20 cellular contexts compared by ENCODE assay signal in the genomic region with DNA sequence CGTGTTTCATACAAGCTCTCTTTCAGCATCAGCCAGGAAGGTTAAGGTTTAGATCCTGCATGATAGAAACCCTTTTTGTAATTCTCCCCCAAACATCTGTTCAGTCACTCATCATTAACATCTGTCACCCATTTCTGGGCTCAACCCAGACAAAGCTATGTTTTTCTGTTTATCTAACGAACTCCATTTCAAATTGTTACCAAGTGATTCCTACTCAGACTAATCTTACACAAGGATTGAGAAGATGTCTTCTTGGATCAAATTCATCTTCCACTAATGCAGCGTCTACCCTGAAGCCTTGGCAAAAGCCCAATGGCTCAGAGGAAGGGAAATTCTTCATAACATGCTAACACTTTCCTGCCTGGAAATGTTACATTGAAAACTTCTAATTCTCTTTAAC. TPM values are rescaled to one million over a fixed set of nuclear protein-coding genes. Genes with fewer than 3 reads are reported as not detected.
DNase-seq lines count a peak whose midpoint lies in the region; ATAC-seq and TF ChIP-seq lines count a peak whose summit lies in the region.
"Had no signal": no experiment of that assay in that cellular context is flagged by ENCODE, and none has a peak within 500 bp of the region (broad histone marks: within the 10 kb centered on the region; RNA-seq: fewer than 3 reads in every experiment).

No MANE protein-coding gene starts in this region.

- no peak overlapping the region for H3K27ac ChIP-seq in osteoblast (ENCODE audit: low read depth, low read length)
- H3K27ac ChIP-seq: HL-60, vagina had no signal

- H4K20me1 ChIP-seq in osteoblast (ENCODE audit: insufficient read depth, low read length) = no peaks in the 10 kb centered on the region

- no peaks in the 10 kb centered on the region for H3K27me3 ChIP-seq in osteoblast (ENCODE audit: insufficient read depth, low read length)
- H3K27me3 ChIP-seq: BE2C, vagina had no signal

- H3K36me3 Mint-ChIP-seq in natural killer cell treated with Interleukin-12 subunit alpha and Interleukin-12 subunit beta and Interleukin-15 and Interleukin-18, amount 100 ng/mL, for 72 hours = no peaks in the 10 kb centered on the region
- H3K36me3 Mint-ChIP-seq: memory B cell, WTC11 had no signal

- DNase-seq in DMS 273 (lab: John Stamatoyannopoulos, UW; ENCODE audit: unreplicated experiment) (peak; percentile 55), RPMI7951 (ENCODE audit: low read depth) (peak; percentile 57), epidermal melanocyte (ENCODE audit: insufficient read length, low spot score) (peak; percentile 23), osteoblast (ENCODE audit: insufficient read length, low spot score, missing footprints) (no peak), NCI-H2107 (lab: John Stamatoyannopoulos, UW) (no peak), GM19240 (ENCODE audit: insufficient read length, low spot score) (no peak)
- DNase-seq in natural killer cell treated with Interleukin-12 subunit alpha and Interleukin-12 subunit beta and Interleukin-15 and Interleukin-18, amount 100 ng/mL, for 72 hours (ENCODE audit: low spot score) = no peak
- DNase-seq: BE2C, GF-D8, kidney, NCI-H2081 treated with DMSO at 0.1 percent for 48 hours, NCI-H526 treated with DMSO at 0.1 percent for 48 hours, OCI-M1, retina, SIG-M5 had no signal

- H2AFZ ChIP-seq in osteoblast (ENCODE audit: low read length) = peak overlapping the region; percentile 54

- no peak overlapping the region for H3K4me2 ChIP-seq in osteoblast (ENCODE audit: insufficient read depth, low read length)

- no peak for ATAC-seq in HG03045 (IDR thresholded peaks at IDR 0.05; ENCODE audit: unreplicated experiment)
- no peak for ATAC-seq in natural killer cell treated with Interleukin-12 subunit alpha and Interleukin-12 subunit beta and Interleukin-15 and Interleukin-18, amount 100 ng/mL, for 72 hours
- ATAC-seq: WTC11 had no signal

- H3K4me1 Mint-ChIP-seq in natural killer cell treated with Interleukin-12 subunit alpha and Interleukin-12 subunit beta and Interleukin-15 and Interleukin-18, amount 100 ng/mL, for 72 hours (ENCODE audit: low read depth in 2 of 2) = no peaks in the 10 kb centered on the region
- H3K4me1 Mint-ChIP-seq: memory B cell, WTC11 had no signal

- H3K36me3 ChIP-seq in osteoblast (ENCODE audit: insufficient read depth, low read length) = no peaks in the 10 kb centered on the region
- H3K36me3 ChIP-seq: BE2C, vagina had no signal

- H3K4me3 ChIP-seq in osteoblast (ENCODE audit: insufficient read depth, low read length) = no peak overlapping the region
- H3K4me3 ChIP-seq: vagina had no signal

- TF ChIP-seq CTCF in osteoblast (IDR thresholded peaks at IDR 0.05; ENCODE audit: extremely low read depth, low read depth, low read length) = no peak

- no peak overlapping the region for H3K4me3 Mint-ChIP-seq in natural killer cell treated with Interleukin-12 subunit alpha and Interleukin-12 subunit beta and Interleukin-15 and Interleukin-18, amount 100 ng/mL, for 72 hours
- H3K4me3 Mint-ChIP-seq: memory B cell, WTC11 had no signal

- no peaks in the 10 kb centered on the region for H3K9me3 ChIP-seq in osteoblast (ENCODE audit: low read depth, low read length)
- H3K9me3 ChIP-seq: BE2C, vagina had no signal

- no peak overlapping the region for H3K27ac Mint-ChIP-seq in natural killer cell treated with Interleukin-12 subunit alpha and Interleukin-12 subunit beta and Interleukin-15 and Interleukin-18, amount 100 ng/mL, for 72 hours
- H3K27ac Mint-ChIP-seq: memory B cell, WTC11 had no signal

- no peaks in the 10 kb centered on the region for H3K79me2 ChIP-seq in osteoblast (ENCODE audit: insufficient read depth, low read length)

- no peaks in the 10 kb centered on the region for H3K27me3 Mint-ChIP-seq in natural killer cell treated with Interleukin-12 subunit alpha and Interleukin-12 subunit beta and Interleukin-15 and Interleukin-18, amount 100 ng/mL, for 72 hours

- H3K4me1 ChIP-seq in osteoblast (ENCODE audit: insufficient read depth, low read length) = peaks cover 6% of the 10 kb centered on the region
- H3K4me1 ChIP-seq: BE2C had no signal

- H3K9me3 Mint-ChIP-seq in natural killer cell treated with Interleukin-12 subunit alpha and Interleukin-12 subunit beta and Interleukin-15 and Interleukin-18, amount 100 ng/mL, for 72 hours = no peaks in the 10 kb centered on the region
- H3K9me3 Mint-ChIP-seq: memory B cell, WTC11 had no signal

RNA-seq across cellular contexts. Expression of a gene that starts 58.7 kb away (rescaled TPM):
- total RNA-seq in RPMI7951 (2014; rRNA removed; shearing (Covaris generic)) = 2.6 and 3.2 TPM in 2 replicates
- total RNA-seq in osteoblast = 12.7 and 16.2 TPM in 2 replicates
- under 1 TPM; 0.08 to 0.17 TPM for total RNA-seq in natural killer cell treated with Interleukin-12 subunit alpha and Interleukin-12 subunit beta and Interleukin-15 and Interleukin-18, amount 100 ng/mL, for 72 hours

Comparison
In these comparisons a context has a peak if more than half of its experiments do, and no peak if none do; other contexts are left out.
1. DNase-seq: peak in DMS 273 (single experiment), RPMI7951 (single experiment) and epidermal melanocyte (single experiment); none in osteoblast (single experiment), NCI-H2107 (single experiment), natural killer cell treated with Interleukin-12 subunit alpha and Interleukin-12 subunit beta and Interleukin-15 and Interleukin-18, amount 100 ng/mL, for 72 hours (single experiment) and GM19240 (single experiment).